Comparison of ENCODE assay signal across 21 cellular contexts in genomic region chr15:89195836-89196235, GRCh38. TPM values are rescaled to one million over a fixed set of nuclear protein-coding genes. Genes with fewer than 3 reads are reported as not detected.
A peak's percentile ranks its signal among the peaks of the same experiment; 100 is the strongest.
DNase-seq lines count a peak whose midpoint lies in the region; ATAC-seq and TF ChIP-seq lines count a peak whose summit lies in the region.
"Had no signal": no experiment of that assay in that cellular context is flagged by ENCODE, and none has a peak within 500 bp of the region (broad histone marks: within the 10 kb centered on the region; RNA-seq: fewer than 3 reads in every experiment).

No MANE protein-coding gene starts in this region.

- no peaks in the 10 kb centered on the region for H3K27me3 Mint-ChIP-seq in H9 (ENCODE audit: low read depth)
- H3K27me3 Mint-ChIP-seq: activated CD4-positive, alpha-beta T cell treated with anti-CD3 and anti-CD28 coated beads for 36 hours had no signal

- no TSS peak for BruUV-seq in A673 (replicated peaks; lab: Mats Ljungman, UMichigan)

- H2BK5ac ChIP-seq in H9 (ENCODE audit: insufficient read length, low read length): no peak overlapping the region

- H3K4me3 ChIP-seq in tibial artery: no peak overlapping the region
- no peak overlapping the region for H3K4me3 ChIP-seq in A673 (ENCODE audit: low read depth, low read length, poor library complexity, severe bottlenecking)
- H3K4me3 ChIP-seq: heart right ventricle, smooth muscle cell had no signal

- no peak overlapping the region for H3K18ac ChIP-seq in H9 (ENCODE audit: insufficient read length, low read depth, low read length)

- H3K14ac ChIP-seq in H9 (ENCODE audit: insufficient read depth, low read length): no peak overlapping the region

- no peak overlapping the region for H2BK20ac ChIP-seq in H9 (ENCODE audit: low read depth, low read length, poor library complexity, severe bottlenecking)

- H3K4me3 Mint-ChIP-seq in H9: no peak overlapping the region
- H3K4me3 Mint-ChIP-seq: activated CD4-positive, alpha-beta T cell treated with anti-CD3 and anti-CD28 coated beads for 36 hours had no signal

- H3K56ac ChIP-seq in H9 (ENCODE audit: insufficient read length, low read depth, low read length): no peak overlapping the region

- H3K27ac ChIP-seq in H9 (ENCODE audit: insufficient read length, low read depth, low read length): no peak overlapping the region
- H3K27ac ChIP-seq in caudate nucleus (ENCODE audit: low read depth, low read length): peak overlapping the region; percentile 92
- peak overlapping the region; percentile 57 to 58 for H3K27ac ChIP-seq in tibial artery
- no peak overlapping the region for H3K27ac ChIP-seq in A673 (ENCODE audit: low read depth, low read length, poor library complexity, severe bottlenecking)

- no peak overlapping the region for H4K91ac ChIP-seq in H9 (ENCODE audit: insufficient read length, low read depth, low read length)

- H3K4me1 Mint-ChIP-seq in H9: peaks cover 42 to 51% of the 10 kb centered on the region in 2 experiments

- CTCF ChIA-PET in A673 (lab: Charles Lee): no interaction called here

- no peak overlapping the region for H3T11ph ChIP-seq in H9 (ENCODE audit: low read length)

- H3K4me1 ChIP-seq in H9 (ENCODE audit: insufficient read depth, low read length): peaks cover 7% of the 10 kb centered on the region
- H3K4me1 ChIP-seq in tibial artery: peaks cover 0 to 32% (median 5%) of the 10 kb centered on the region in 4 donors
- H3K4me1 ChIP-seq in A673 (ENCODE audit: insufficient read depth, low read length, poor library complexity, severe bottlenecking): no peaks in the 10 kb centered on the region

- DNase-seq in H9: no peak
- DNase-seq in caudate nucleus (lab: John Stamatoyannopoulos, UW): no peak
- DNase-seq in hepatic stellate cell (ENCODE audit: low spot score): peak; percentile 84
- peak in 1 of 2 donors; percentile 82 for DNase-seq in tibial artery
- DNase-seq in A673 (ENCODE audit: low spot score): no peak
- no peak for DNase-seq in COR-L47 (lab: John Stamatoyannopoulos, UW)
- DNase-seq: activated CD4-positive, alpha-beta T cell treated with anti-CD3 and anti-CD28 coated beads for 36 hours; activated CD8-positive, alpha-beta memory T cell treated with anti-CD3 and anti-CD28 coated beads, Interleukin-2, amount 50 U/mL, for 4 hours; central memory CD4-positive, alpha-beta T cell; heart right ventricle; kidney glomerular epithelial cell; NCI-H1436 treated with DMSO at 0.1 percent for 48 hours; stimulated activated naive CD4-positive, alpha-beta T cell; T-helper 9 cell had no signal

- no peak overlapping the region for H4K5ac ChIP-seq in H9 (ENCODE audit: insufficient read length, low read depth, low read length)

- no peaks in the 10 kb centered on the region for H3K79me1 ChIP-seq in H9 (ENCODE audit: insufficient read depth, low read depth, low read length, poor library complexity, severe bottlenecking)

- H4K20me1 ChIP-seq in H9 (ENCODE audit: control insufficient read depth, insufficient read depth, insufficient read length): no peaks in the 10 kb centered on the region

- H2BK15ac ChIP-seq in H9 (ENCODE audit: low read depth, low read length): no peak overlapping the region

- H3K23ac ChIP-seq in H9 (ENCODE audit: insufficient read length, low read depth, low read length): no peak overlapping the region

- H3K36me3 Mint-ChIP-seq in H9 (ENCODE audit: insufficient read depth in 1 of 3, low read depth in 3 of 3): peaks cover 7 to 17% (median 12%) of the 10 kb centered on the region in 3 experiments; a peak in 5 of 7 replicates

- no peak overlapping the region for H3K4me2 ChIP-seq in H9 (ENCODE audit: insufficient read depth, insufficient read length, low read length)
- H3K4me2 ChIP-seq: smooth muscle cell had no signal

- no peak overlapping the region for H2BK120ac ChIP-seq in H9 (ENCODE audit: low read depth, low read length, poor library complexity, severe bottlenecking)

- no peak for TF ChIP-seq CTCF in H9 (conservative IDR thresholded peaks at IDR 0.05)
- TF ChIP-seq CTCF in tibial artery (IDR thresholded peaks at IDR 0.05): no peak
- TF ChIP-seq CTCF in A673 (conservative IDR thresholded peaks at IDR 0.05; ENCODE audit: low read depth, low read length): no peak

- H3K27me3 ChIP-seq in H9 (ENCODE audit: insufficient read depth, low read length) (no peaks in the 10 kb centered on the region), tibial artery (no peaks in the 10 kb centered on the region), A673 (replicated peaks; ENCODE audit: insufficient read depth, low read depth, low read length, poor library complexity) (no peaks in the 10 kb centered on the region)
- H3K27me3 ChIP-seq: heart right ventricle had no signal

- H3K23me2 ChIP-seq in H9 (ENCODE audit: insufficient read length, low read depth, low read length, poor library complexity, severe bottlenecking): peaks cover 4% of the 10 kb centered on the region

- POLR2A ChIA-PET in A673 (lab: Charles Lee; ENCODE audit: low non-redundant PET): no interaction called here

- TF ChIP-seq POLR2A in GM18505 (IDR thresholded peaks at IDR 0.05; ENCODE audit: borderline replicate concordance, extremely low read depth, insufficient read depth, insufficient read length): no peak

- H3K9me3 ChIP-seq in H9 (ENCODE audit: control insufficient read depth, low read depth, low read length): no peaks in the 10 kb centered on the region
- no peaks in the 10 kb centered on the region for H3K9me3 ChIP-seq in tibial artery
- H3K9me3 ChIP-seq in A673 (ENCODE audit: low read depth, low read length, poor library complexity, severe bottlenecking): no peaks in the 10 kb centered on the region
- H3K9me3 ChIP-seq: heart right ventricle had no signal

- peak overlapping the region in 2 of 3 experiments; percentile 70 to 82; a peak in 2 of 7 replicates for H3K27ac Mint-ChIP-seq in H9
- H3K27ac Mint-ChIP-seq: activated CD4-positive, alpha-beta T cell treated with anti-CD3 and anti-CD28 coated beads for 36 hours; activated naive CD4-positive, alpha-beta T cell treated with anti-CD3 and anti-CD28 coated beads, Interleukin-2, amount 50 U/mL, for 72 hours had no signal

- no peak overlapping the region for H2BK12ac ChIP-seq in H9 (ENCODE audit: insufficient read length, low read depth, low read length)

- no peak for ATAC-seq in GM18505 (IDR thresholded peaks at IDR 0.05; ENCODE audit: unreplicated experiment)
- ATAC-seq: activated CD4-positive, alpha-beta T cell treated with anti-CD3 and anti-CD28 coated beads for 36 hours; activated naive CD4-positive, alpha-beta T cell treated with anti-CD3 and anti-CD28 coated beads, Interleukin-2, amount 50 U/mL, for 72 hours had no signal

- no CpG with 5 or more reads among the region's 8 CpGs for WGBS in H9 (ENCODE audit: extremely low coverage, insufficient read length, low lambda C conversion rate)

- peaks cover 63 to 89% (median 76%) of the 10 kb centered on the region in 3 donors for H3K36me3 ChIP-seq in tibial artery
- H3K36me3 ChIP-seq in A673 (ENCODE audit: insufficient read depth, low read length, poor library complexity, severe bottlenecking): no peaks in the 10 kb centered on the region

- intact Hi-C loops in tibial artery (cut with DNase I; ENCODE audit: low total_unique reads) (no loop called here), A673 (cut with micrococcal nuclease; ENCODE audit: unreplicated experiment) (no loop called here)

- no peaks in the 10 kb centered on the region for H3K79me2 ChIP-seq in H9 (ENCODE audit: insufficient read depth, low read length)

- H3K9me3 Mint-ChIP-seq in H9: no peaks in the 10 kb centered on the region
- H3K9me3 Mint-ChIP-seq: activated naive CD4-positive, alpha-beta T cell treated with anti-CD3 and anti-CD28 coated beads, Interleukin-2, amount 50 U/mL, for 72 hours had no signal

- no peak overlapping the region for H2AK5ac ChIP-seq in H9 (ENCODE audit: insufficient read length, low read length)

- H2AFZ ChIP-seq in H9 (ENCODE audit: low read length): no peak overlapping the region

- no peak overlapping the region for H4K8ac ChIP-seq in H9 (replicated peaks; ENCODE audit: insufficient read length, low read depth, low read length)

- H3K4ac ChIP-seq in H9 (ENCODE audit: low read depth, low read length): no peak overlapping the region

- no peak overlapping the region for H3K9ac ChIP-seq in H9 (ENCODE audit: extremely low read depth, insufficient read length, low read length)

RNA-seq across cellular contexts. Expression of gene RLBP1, which starts 25.5 kb away (rescaled TPM):
- total RNA-seq in H9 (2021) (not detected in 2 replicates), A673 (2021) (not detected in 2 replicates)
- total RNA-seq: activated CD4-positive, alpha-beta T cell treated with anti-CD3 and anti-CD28 coated beads for 36 hours; activated naive CD4-positive, alpha-beta T cell treated with anti-CD3 and anti-CD28 coated beads, Interleukin-2, amount 50 U/mL, for 72 hours; heart right ventricle; HT-29; mucosa of gallbladder; NCI-H460; osteocyte; smooth muscle cell had no signal

RNA-seq across cellular contexts. Expression of gene FANCI, which starts 47.9 kb away (rescaled TPM):
- total RNA-seq in H9 (2021) (102 and 106 TPM in 2 replicates), A673 (2021) (163 and 175 TPM in 2 replicates)

Comparison
In these comparisons a context has a peak if more than half of its experiments do, and no peak if none do; other contexts are left out.
1. H3K27ac ChIP-seq: peak in caudate nucleus (single experiment) and tibial artery (2 of 2); none in H9 (single experiment) and A673 (single experiment).